8 cellular contexts compared by ENCODE assay signal in genomic region chr1:58883037-58883887, GRCh38.
A peak's percentile ranks its signal among the peaks of the same experiment; 100 is the strongest.
DNase-seq lines count a peak whose midpoint lies in the region; ATAC-seq and TF ChIP-seq lines count a peak whose summit lies in the region.

No MANE protein-coding gene starts in this region.

- H3K79me2 ChIP-seq in fibroblast of lung (ENCODE audit: control insufficient read depth, insufficient read depth, low read length) = no peaks in the 10 kb centered on the region

- H3K4me1 ChIP-seq in fibroblast of lung (ENCODE audit: control insufficient read depth, extremely low read depth, insufficient read depth, low read length) (peaks cover 13% of the 10 kb centered on the region), neutrophil (ENCODE audit: control insufficient read depth in 1 of 2, insufficient read depth in 1 of 2, low read depth in 1 of 2, low read length in 1 of 2) (peaks cover 51 to 52% of the 10 kb centered on the region in 2 experiments)

- ATAC-seq in GM21423 (IDR thresholded peaks at IDR 0.05; ENCODE audit: unreplicated experiment) = no peak

- H4K20me1 ChIP-seq in fibroblast of lung (ENCODE audit: control insufficient read depth, extremely low read depth, insufficient read depth, low read length) = no peaks in the 10 kb centered on the region

- DNase-seq in AML-193 (lab: John Stamatoyannopoulos, UW) = peak; percentile 94 to 96
- peak; percentile 71 for DNase-seq in HK-2 (ENCODE audit: unreplicated experiment)
- DNase-seq in SK-N-MC (ENCODE audit: low read depth, low spot score) = peak; percentile 6
- DNase-seq in fibroblast of lung (ENCODE audit: low read depth in 2 of 2) = peak; percentile 97 to 98
- no peak for DNase-seq in H7
- no peak for DNase-seq in stimulated activated naive CD4-positive, alpha-beta T cell (lab: John Stamatoyannopoulos, UW)

- H3K4me2 ChIP-seq in fibroblast of lung (ENCODE audit: extremely low read depth, insufficient read depth, low read length) = no peak overlapping the region

- H3K27ac ChIP-seq in SK-N-MC (no peak overlapping the region), fibroblast of lung (ENCODE audit: insufficient read depth, low read length) (peak overlapping the region; percentile 79), neutrophil (peak overlapping the region; percentile 94)

- TF ChIP-seq CTCF in fibroblast of lung (conservative IDR thresholded peaks at IDR 0.05 in 1 of 2, IDR thresholded peaks at IDR 0.05 in 1 of 2; ENCODE audit: low read depth in 1 of 2, low read length in 2 of 2) (no peak), neutrophil (IDR thresholded peaks at IDR 0.05) (peak; percentile 16)

- no peak overlapping the region for H3K9ac ChIP-seq in SK-N-MC (ENCODE audit: insufficient read length)
- H3K9ac ChIP-seq in fibroblast of lung (ENCODE audit: insufficient read depth, low read length) = no peak overlapping the region

- H3K9me3 ChIP-seq in SK-N-MC (ENCODE audit: low read depth, low read length) (no peaks in the 10 kb centered on the region), fibroblast of lung (ENCODE audit: control insufficient read depth, insufficient read depth, low read depth, low read length) (no peaks in the 10 kb centered on the region), neutrophil (no peaks in the 10 kb centered on the region)

- no peak overlapping the region for H2AFZ ChIP-seq in fibroblast of lung (ENCODE audit: low read length)

- H3K27me3 ChIP-seq in fibroblast of lung (ENCODE audit: control insufficient read depth, insufficient read depth, low read length) (no peaks in the 10 kb centered on the region), neutrophil (no peaks in the 10 kb centered on the region), H7 (ENCODE audit: control insufficient read depth, insufficient read depth, low read length) (no peaks in the 10 kb centered on the region; the same call in 1 of the 2 replicates)

- H3K4me3 ChIP-seq in SK-N-MC (no peak overlapping the region), fibroblast of lung (replicated peaks in 1 of 4; ENCODE audit: control extremely low read depth in 1 of 4, insufficient read depth in 1 of 4, low read depth in 3 of 4, low read length in 4 of 4) (no peak overlapping the region), neutrophil (ENCODE audit: low read depth in 1 of 2, low read length in 1 of 2) (peak overlapping the region; percentile 27 to 49), H7 (ENCODE audit: insufficient read depth, low read depth, low read length) (no peak overlapping the region)

- H3K36me3 ChIP-seq in SK-N-MC (ENCODE audit: insufficient read depth, low read length) (no peaks in the 10 kb centered on the region), fibroblast of lung (ENCODE audit: control insufficient read depth, insufficient read depth, low read length) (no peaks in the 10 kb centered on the region), neutrophil (no peaks in the 10 kb centered on the region), H7 (replicated peaks; ENCODE audit: control insufficient read depth, insufficient read depth, low read length) (no peaks in the 10 kb centered on the region)

Comparison
In these comparisons a context has a peak if more than half of its experiments do, and no peak if none do; other contexts are left out.
1. DNase-seq: peak in AML-193 (2 of 2), HK-2 (single experiment), SK-N-MC (single experiment) and fibroblast of lung (2 of 2); none in H7 (single experiment) and stimulated activated naive CD4-positive, alpha-beta T cell (0 of 6).
2. H3K4me3 ChIP-seq: peak in neutrophil (2 of 2); none in SK-N-MC (single experiment), fibroblast of lung (0 of 4) and H7 (single experiment).